Comparison of ENCODE assay signal across 9 cellular contexts in genomic region chrX:140766024-140766611, GRCh38. TPM values are rescaled to one million over a fixed set of nuclear protein-coding genes. Genes with fewer than 3 reads are reported as not detected.
DNase-seq lines count a peak whose midpoint lies in the region; ATAC-seq and TF ChIP-seq lines count a peak whose summit lies in the region.
"Had no signal": no experiment of that assay in that cellular context is flagged by ENCODE, and none has a peak within 500 bp of the region (broad histone marks: within the 10 kb centered on the region; RNA-seq: fewer than 3 reads in every experiment).

No MANE protein-coding gene starts in this region.

- H3K4me3 ChIP-seq in RWPE2 (ENCODE audit: severe bottlenecking) (no peak overlapping the region), breast epithelium (no peak overlapping the region)
- H3K4me3 ChIP-seq: BLaER1 treated with 17β-estradiol and CSF1 and Interleukin-3, amounts not matched to agents 10 nM and 100 nM had no signal

- ATAC-seq in HG02938 (IDR thresholded peaks at IDR 0.05; ENCODE audit: unreplicated experiment) (peak; percentile 49), RWPE2 (ENCODE audit: low read depth) (no peak), HG02973 (IDR thresholded peaks at IDR 0.05; ENCODE audit: unreplicated experiment) (no peak)

- intact Hi-C loops in breast epithelium (cut with DNase I; ENCODE audit: low total_unique reads), result loop anchor here (10.0 kb wide), 1 partner anchor 1779 kb away; no protein-coding TSS in a partner anchor

- H3K36me3 ChIP-seq in RWPE2 (ENCODE audit: low read depth), result no peaks in the 10 kb centered on the region
- no peaks in the 10 kb centered on the region for H3K36me3 ChIP-seq in breast epithelium
- H3K36me3 ChIP-seq: BLaER1 treated with 17β-estradiol and CSF1 and Interleukin-3, amounts not matched to agents 10 nM and 100 nM had no signal

- no peak for TF ChIP-seq POLR2A in breast epithelium (IDR thresholded peaks at IDR 0.05)

- H3K9me3 ChIP-seq in RWPE2 (ENCODE audit: severe bottlenecking) (no peaks in the 10 kb centered on the region), breast epithelium (no peaks in the 10 kb centered on the region)
- H3K9me3 ChIP-seq: BLaER1 treated with 17β-estradiol and CSF1 and Interleukin-3, amounts not matched to agents 10 nM and 100 nM had no signal

- TF ChIP-seq CTCF in RWPE2 (IDR thresholded peaks at IDR 0.05; ENCODE audit: poor library complexity, severe bottlenecking), result peak; percentile 61
- TF ChIP-seq CTCF in breast epithelium (IDR thresholded peaks at IDR 0.05), result peak; percentile 31 to 51 (median 51)

- H3K27me3 ChIP-seq in RWPE2 (ENCODE audit: insufficient read depth, poor library complexity, severe bottlenecking), result no peaks in the 10 kb centered on the region
- H3K27me3 ChIP-seq in breast epithelium, result peaks cover 0 to 39% of the 10 kb centered on the region in 2 donors

- DNase-seq in NCI-H1417 (lab: John Stamatoyannopoulos, UW), result peak; percentile 11 to 78 (median 35)
- no peak for DNase-seq in NCI-H1417 treated with DMSO at 0.1 percent for 48 hours (lab: John Stamatoyannopoulos, UW)
- DNase-seq in RWPE2 (ENCODE audit: low spot score), result no peak
- DNase-seq in breast epithelium (ENCODE audit: low spot score in 2 of 2), result no peak
- peak; percentile 63 for DNase-seq in islet precursor cell
- DNase-seq in stimulated activated CD4-positive, alpha-beta T cell treated with anti-CD3 and anti-CD28 coated beads, Interleukin-4, amount 100 ng/mL, for 4 hours, result peak; percentile 5 to 11

- H3K27ac ChIP-seq in RWPE2 (ENCODE audit: poor library complexity, severe bottlenecking) (no peak overlapping the region), breast epithelium (no peak overlapping the region)
- H3K27ac ChIP-seq: BLaER1 treated with 17β-estradiol and CSF1 and Interleukin-3, amounts not matched to agents 10 nM and 100 nM had no signal

- H3K4me1 ChIP-seq in RWPE2 (ENCODE audit: insufficient read depth, poor library complexity, severe bottlenecking) (no peaks in the 10 kb centered on the region), breast epithelium (no peaks in the 10 kb centered on the region)

RNA-seq across cellular contexts. Expression of gene LINC00632, which starts 56.6 kb away (rescaled TPM):
- total RNA-seq in breast epithelium, result 100 to 1,000 TPM in 2 of 3 donors, 10 to 100 TPM in 1; 90.1 to 616 (median 133) TPM

Comparison
In these comparisons a context has a peak if more than half of its experiments do, and no peak if none do; other contexts are left out.
1. DNase-seq: peak in NCI-H1417 (3 of 3), islet precursor cell (single experiment) and stimulated activated CD4-positive, alpha-beta T cell treated with anti-CD3 and anti-CD28 coated beads, Interleukin-4, amount 100 ng/mL, for 4 hours (2 of 2); none in NCI-H1417 treated with DMSO at 0.1 percent for 48 hours (single experiment), RWPE2 (single experiment) and breast epithelium (0 of 2).